Comparison of ENCODE assay signal across 22 cellular contexts in genomic region chr22:33975841-33976240, GRCh38.
"Had no signal": no experiment of that assay in that cellular context is flagged by ENCODE, and none has a peak within 500 bp of the region (broad histone marks: within the 10 kb centered on the region; RNA-seq: fewer than 3 reads in every experiment).

No MANE protein-coding gene starts in this region.

- H3K4me1 ChIP-seq: gastrocnemius medialis, lower lobe of right lung, pancreas, right lobe of liver, upper lobe of right lung, uterus had no signal

- DNase-seq: cerebellar nuclear complex; cortex of kidney; foreskin fibroblast; gastrocnemius medialis; head of caudate nucleus; hippocampal formation; kidney; left ventricle myocardium superior; lower lobe of right lung; mucosa of descending colon; naive B cell; pancreas; right lobe of liver; small intestine; stimulated activated CD4-positive, alpha-beta T cell treated with anti-CD3 and anti-CD28 coated beads, Interleukin-15, amount 100 ng/mL, for 24 hours; stimulated activated CD4-positive, alpha-beta T cell treated with anti-CD3 and anti-CD28 coated beads, Interleukin-2, amount 100 ng/mL, for 48 hours; stimulated activated naive B cell treated with anti-CD40 and anti-IgM and Interleukin-4, amounts not matched to agents 10 μg/mL and 1 μg/mL and 100 μg/mL, for 72 hours; upper lobe of right lung; uterus had no signal

- H3K36me3 ChIP-seq: gastrocnemius medialis, lower lobe of right lung, neutrophil, pancreas, right lobe of liver, thoracic aorta, tibial nerve, upper lobe of right lung, uterus had no signal

- H3K9me3 ChIP-seq: gastrocnemius medialis, lower lobe of right lung, mucosa of descending colon, neutrophil, pancreas, right lobe of liver, thoracic aorta, upper lobe of right lung, uterus had no signal

- H3K4me3 ChIP-seq: gastrocnemius medialis, lower lobe of right lung, mucosa of descending colon, pancreas, right lobe of liver, thoracic aorta, tibial nerve, upper lobe of right lung, uterus had no signal

- H3K27ac ChIP-seq: gastrocnemius medialis, lower lobe of right lung, neutrophil, pancreas, right lobe of liver, thoracic aorta, tibial nerve, upper lobe of right lung, uterus had no signal

- FAIRE-seq: kidney, pancreas, small intestine had no signal

- H3K27me3 ChIP-seq: gastrocnemius medialis, neutrophil, pancreas, right lobe of liver, tibial nerve, upper lobe of right lung, uterus had no signal
